16 cellular contexts compared by ENCODE assay signal in genomic region chr6:39171489-39172376, GRCh38. TPM values are rescaled to one million over a fixed set of nuclear protein-coding genes. Genes with fewer than 3 reads are reported as not detected.
DNase-seq lines count a peak whose midpoint lies in the region; ATAC-seq, FAIRE-seq and TF ChIP-seq lines count a peak whose summit lies in the region.
"Had no signal": no experiment of that assay in that cellular context is flagged by ENCODE, and none has a peak within 500 bp of the region (broad histone marks: within the 10 kb centered on the region; RNA-seq: fewer than 3 reads in every experiment).

No MANE protein-coding gene starts in this region.

- no peak overlapping the region for H2AFZ ChIP-seq in K562 (ENCODE audit: low read depth, low read length)

- DNase-seq in activated effector memory CD4-positive, alpha-beta T cell treated with anti-CD3 and anti-CD28 coated beads, Interleukin-2, amount 50 U/mL, for 16 hours: peak; percentile 36
- no peak for DNase-seq in activated effector memory CD4-positive, alpha-beta T cell treated with Interleukin-2 at 50 U/mL for 16 hours
- peak in 1 of 4 experiments; percentile 35 for DNase-seq in K562 (ENCODE audit: extremely low read depth in 1 of 4, low spot score in 3 of 4)
- DNase-seq in erythroblast (lab: John Stamatoyannopoulos, UW): peak; percentile 6 to 44
- peak; percentile 5 for DNase-seq in stomach
- no peak for DNase-seq in HT-29 (ENCODE audit: low spot score)
- DNase-seq in anterior cingulate cortex (lab: John Stamatoyannopoulos, UW): no peak
- DNase-seq: AML-193; CD4-positive, CD25-positive, alpha-beta regulatory T cell; DMS53 had no signal

- H3K4me3 ChIP-seq in K562: no peak overlapping the region
- H3K4me3 ChIP-seq in stomach: no peak overlapping the region
- H3K4me3 ChIP-seq: BLaER1 had no signal

- TF ChIP-seq EP300 in K562 (IDR thresholded peaks at IDR 0.05; ENCODE audit: low read length): no peak
- no peak for TF ChIP-seq EP300 in stomach (IDR thresholded peaks at IDR 0.05)

- TF ChIP-seq RAD21 in K562 (CRISPR knock-in tag; conservative IDR thresholded peaks at IDR 0.05 in 1 of 2, IDR thresholded peaks at IDR 0.05 in 1 of 2): no peak

- H3K79me2 ChIP-seq in K562 (ENCODE audit: control insufficient read depth, insufficient read depth, low read length): no peaks in the 10 kb centered on the region

- TF ChIP-seq POLR2A in K562 (conservative IDR thresholded peaks at IDR 0.05) (no peak), erythroblast (IDR thresholded peaks at IDR 0.05; ENCODE audit: low read length) (no peak), stomach (IDR thresholded peaks at IDR 0.05) (no peak)

- WGBS in K562 (ENCODE audit: insufficient coverage, low coverage, missing lambda C conversion rate): 14% methylated on average over 4 of the region's 4 CpGs
- WGBS in stomach, 5 donors: 84 to 95% (median 93%) methylated on average over 3 to 4 of the region's 4 CpGs

- H3K9me1 ChIP-seq in K562 (ENCODE audit: control insufficient read depth, insufficient read depth, low read length): no peaks in the 10 kb centered on the region

- no TSS peak for BruUV-seq in K562 (replicated peaks; lab: Mats Ljungman, UMichigan)

- intact Hi-C loops in K562 (cut with micrococcal nuclease) (no loop called here), stomach (cut with DNase I; ENCODE audit: low total_unique reads) (no loop called here)

- POLR2A ChIA-PET in K562 (lab: Yijun Ruan, JAX): interaction anchor here (0.6 to 1.5 kb wide), 5 partner anchors 14 to 503 kb away, joined by 3 to 6 read pairs (median 4); no protein-coding TSS in a partner anchor

- H3K27ac ChIP-seq in K562 (ENCODE audit: extremely low read depth, low read depth, low read length) (no peak overlapping the region), stomach (no peak overlapping the region)
- H3K27ac ChIP-seq: 22Rv1, BLaER1 had no signal

- H3K4me1 ChIP-seq in K562 (replicated peaks in 1 of 2; ENCODE audit: control insufficient read depth in 2 of 2, insufficient read depth in 2 of 2, low read length in 2 of 2) (no peaks in the 10 kb centered on the region), stomach (peaks cover 6 to 18% (median 8%) of the 10 kb centered on the region in 4 donors)
- H3K4me1 ChIP-seq: BLaER1 had no signal

- TF ChIP-seq CTCF in K562 (IDR thresholded peaks at IDR 0.05 in 2 of 3, conservative IDR thresholded peaks at IDR 0.05 in 1 of 3; ENCODE audit: insufficient read depth in 2 of 3, low read depth in 1 of 3, low read length in 3 of 3) (no peak), stomach (IDR thresholded peaks at IDR 0.05) (no peak)

- ATAC-seq in K562 (no peak), HG02938 (IDR thresholded peaks at IDR 0.05; ENCODE audit: unreplicated experiment) (no peak)
- ATAC-seq: HepG2 had no signal

- no peak for FAIRE-seq in K562 (lab: Jason Lieb, UNC)
- FAIRE-seq: H54, HepG2, HTR-8/SVneo had no signal

- H3K4me2 ChIP-seq in K562 (ENCODE audit: insufficient read depth, low read length): no peak overlapping the region
- H3K4me2 ChIP-seq: BLaER1 had no signal

- CTCF ChIA-PET in K562 (lab: Yijun Ruan, JAX; ENCODE audit: low intra/inter-chr PET ratio): no interaction called here

- peaks cover 6% of the 10 kb centered on the region; the same call in 1 of the 2 replicates for H4K20me1 ChIP-seq in K562 (replicated peaks; ENCODE audit: control insufficient read depth, insufficient read depth, low read length)
- H4K20me1 ChIP-seq: BLaER1 had no signal

- H3K27me3 ChIP-seq in K562 (ENCODE audit: control insufficient read depth in 2 of 2, insufficient read depth in 2 of 2, low read length in 2 of 2) (no peaks in the 10 kb centered on the region; a peak in 2 of 5 replicates), stomach (peaks cover 0 to 16% (median 0%) of the 10 kb centered on the region in 3 donors)
- H3K27me3 ChIP-seq: BLaER1 had no signal

- in situ Hi-C loops in K562 (cut with MboI): no loop called here

- no peaks in the 10 kb centered on the region for H3K36me3 ChIP-seq in K562 (ENCODE audit: control insufficient read depth, insufficient read depth, low read length)
- H3K36me3 ChIP-seq in stomach: peaks cover 0 to 6% (median 0%) of the 10 kb centered on the region in 4 donors
- H3K36me3 ChIP-seq: BLaER1 had no signal

- H3K9ac ChIP-seq in K562 (ENCODE audit: insufficient read depth in 1 of 2, low read depth in 2 of 2, low read length in 2 of 2): no peak overlapping the region
- H3K9ac ChIP-seq: BLaER1 had no signal

- H3K9me3 ChIP-seq in K562 (replicated peaks; ENCODE audit: control insufficient read depth, insufficient read depth, low read depth, low read length) (peaks cover 7% of the 10 kb centered on the region), stomach (peaks cover 5 to 11% (median 9%) of the 10 kb centered on the region in 4 donors)

TF ChIP-seq in K562, 482 proteins besides CTCF, POLR2A, EP300 and RAD21 (continues in another document):
- TF ChIP-seq PATZ1 (CRISPR knock-in tag; IDR thresholded peaks at IDR 0.05; ENCODE audit: borderline replicate concordance) (no peak), HMG20B (CRISPR knock-in tag; IDR thresholded peaks at IDR 0.05) (no peak), YY1 (IDR thresholded peaks at IDR 0.05; ENCODE audit: borderline replicate concordance in 1 of 3, control insufficient read depth in 1 of 3, extremely low read depth in 1 of 3, insufficient read depth in 3 of 3, insufficient read length in 1 of 3, insufficient replicate concordance in 2 of 3, low read depth in 1 of 3, low read length in 2 of 3) (peak in 1 of 3 experiments; percentile 17), NR1H2 (CRISPR knock-in tag; IDR thresholded peaks at IDR 0.05) (no peak), EHMT2 (IDR thresholded peaks at IDR 0.05) (peak; percentile 28; the same call in 1 of the 2 replicates), POU5F1 (IDR thresholded peaks at IDR 0.05; ENCODE audit: borderline replicate concordance, low read depth, low read length, partially characterized antibody) (no peak)

RNA-seq across cellular contexts. Expression of gene SAYSD1, which starts 56.7 kb away (rescaled TPM):
- 5.5 and 18.2 TPM in 2 replicates for total RNA-seq in K562 (2011; cell fraction: chromatin; rRNA removed; ENCODE audit: low replicate concordance)
- 7.2 and 8.4 TPM in 2 replicates for total RNA-seq in K562 (2011; cell fraction: nucleolus; rRNA removed)
- total RNA-seq in K562 (2011; cell fraction: nucleoplasm; rRNA removed): 12.2 and 15.6 TPM in 2 replicates
- total RNA-seq in K562 (2014; rRNA removed): 11.1 and 11.6 TPM in 2 replicates
- total RNA-seq in K562 (2014; rRNA removed; fragmentation: Illumina TruSeq; extraction: Trizol): 14.0 TPM in 2 replicates
- 13.8 and 15.2 TPM in 2 replicates for total RNA-seq in K562 (2015; rRNA removed; fragmentation: Illumina TruSeq; extraction: Trizol)
- total RNA-seq in K562 (2021): 12.4 and 13.6 TPM in 2 replicates
- polyA plus RNA-seq in K562 (2011; rRNA removed): 18.0 and 19.1 TPM in 2 replicates
- 9.0 and 14.2 TPM in 2 replicates for polyA plus RNA-seq in K562 (2011; cell fraction: cytosol; rRNA removed)
- polyA plus RNA-seq in K562 (2011; cell fraction: nucleus; rRNA removed): 9.1 and 14.8 TPM in 2 replicates
- 9.8 and 9.9 TPM in 2 replicates for polyA plus RNA-seq in K562 (2012)
- polyA plus RNA-seq in K562 (2014; fragmentation: Illumina TruSeq; extraction: Trizol): 10.6 and 12.0 TPM in 2 replicates
- polyA plus RNA-seq in K562 (2014; fragmentation: Nextera tagmentation; extraction: Ambion mirVana): 1 to 10 TPM; 3.5 to 4.2 TPM
- 12.9 and 18.6 TPM in 2 replicates for polyA plus RNA-seq in K562 (2014; rRNA removed)
- 17.6 and 18.7 TPM in 2 replicates for polyA minus RNA-seq in K562 (2011; rRNA and poly(A)+ RNA removed)
- 5.2 and 8.8 TPM in 2 replicates for polyA minus RNA-seq in K562 (2011; cell fraction: cytosol; rRNA and poly(A)+ RNA removed)
- 9.7 and 20.2 TPM in 2 replicates for polyA minus RNA-seq in K562 (2011; cell fraction: nucleus; rRNA and poly(A)+ RNA removed)
- 10 to 100 TPM in 2 of 5 donors, 1 to 10 TPM in 3; 1.2 to 24.8 (median 4.9) TPM for total RNA-seq in stomach
- 1 to 10 TPM; 6.6 to 9.9 (median 8.9) TPM for polyA plus RNA-seq in stomach
- total RNA-seq in HT-29 (2014; rRNA removed; shearing (Covaris generic)): 11.2 and 11.9 TPM in 2 replicates

RNA-seq across cellular contexts. Expression of gene KCNK5, which starts 57.5 kb away (rescaled TPM):
- total RNA-seq in K562 (2011; cell fraction: chromatin; rRNA removed; ENCODE audit: low replicate concordance): 39.4 and 105 TPM in 2 replicates
- 101 and 127 TPM in 2 replicates for total RNA-seq in K562 (2011; cell fraction: nucleolus; rRNA removed)
- total RNA-seq in K562 (2011; cell fraction: nucleoplasm; rRNA removed): 65.7 and 73.6 TPM in 2 replicates
- total RNA-seq in K562 (2014; rRNA removed) (35.5 and 38.0 TPM in 2 replicates), K562 (2014; rRNA removed; fragmentation: Illumina TruSeq; extraction: Trizol) (12.7 and 15.0 TPM in 2 replicates), K562 (2015; rRNA removed; fragmentation: Illumina TruSeq; extraction: Trizol) (26.1 and 27.1 TPM in 2 replicates), K562 (2021) (41.6 and 45.8 TPM in 2 replicates), stomach (10 to 100 TPM in 4 of 5 donors, 1 to 10 TPM in 1; 6.7 to 30.7 (median 15.8) TPM)
- polyA plus RNA-seq in K562 (2011; rRNA removed) (17.5 and 24.6 TPM in 2 replicates), K562 (2014; fragmentation: Illumina TruSeq; extraction: Trizol) (25.8 and 31.8 TPM in 2 replicates), K562 (2014; fragmentation: Nextera tagmentation; extraction: Ambion mirVana) (1 to 10 TPM; 1.5 to 1.9 TPM), K562 (2014; rRNA removed) (25.6 and 31.5 TPM in 2 replicates), stomach (1 to 10 TPM; 4.9 to 6.0 (median 5.3) TPM)
- polyA plus RNA-seq in K562 (2011; cell fraction: cytosol; rRNA removed): 21.1 and 29.2 TPM in 2 replicates
- 43.7 and 67.2 TPM in 2 replicates for polyA plus RNA-seq in K562 (2011; cell fraction: nucleus; rRNA removed)
- 31.4 and 32.9 TPM in 2 replicates for polyA plus RNA-seq in K562 (2012)
- polyA minus RNA-seq in K562 (2011; rRNA and poly(A)+ RNA removed): 19.7 and 25.9 TPM in 2 replicates
- polyA minus RNA-seq in K562 (2011; cell fraction: cytosol; rRNA and poly(A)+ RNA removed): 29.4 and 31.6 TPM in 2 replicates
- polyA minus RNA-seq in K562 (2011; cell fraction: nucleus; rRNA and poly(A)+ RNA removed): 22.3 and 24.7 TPM in 2 replicates
- 31.8 and 35.3 TPM in 2 replicates for total RNA-seq in HT-29 (2014; rRNA removed; shearing (Covaris generic))
- polyA plus RNA-seq: HepG2 had no signal

Comparison
In these comparisons a context has a peak if more than half of its experiments do, and no peak if none do; other contexts are left out.
1. DNase-seq: peak in activated effector memory CD4-positive, alpha-beta T cell treated with anti-CD3 and anti-CD28 coated beads, Interleukin-2, amount 50 U/mL, for 16 hours (single experiment), erythroblast (2 of 2) and stomach (single experiment); none in activated effector memory CD4-positive, alpha-beta T cell treated with Interleukin-2 at 50 U/mL for 16 hours (single experiment), HT-29 (single experiment) and anterior cingulate cortex (0 of 58).